ENCODE assay signal across 1 cellular context in the genomic region with DNA sequence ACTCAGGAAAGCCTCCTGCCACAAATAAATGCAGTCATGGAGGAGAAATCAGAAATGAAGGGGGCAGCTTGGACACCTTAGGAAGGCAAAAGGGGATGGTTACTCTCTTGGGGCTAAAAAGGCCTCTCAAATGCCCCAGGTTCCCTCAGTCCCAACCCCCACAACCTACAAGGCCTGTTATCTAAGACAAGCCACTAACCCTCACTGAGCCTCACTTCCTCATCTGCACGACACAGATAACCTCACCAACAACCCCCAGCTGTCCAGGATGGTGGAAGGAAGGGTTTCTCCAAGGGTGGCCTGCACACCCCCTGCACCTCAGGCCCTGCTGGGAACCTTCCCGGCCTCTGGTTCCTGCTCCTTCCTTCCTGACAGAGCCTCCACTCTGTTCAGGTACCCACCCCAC.
TF ChIP-seq lines count a peak whose summit lies in the region.

No MANE protein-coding gene starts in this region.

TF ChIP-seq in GM12878, 131 proteins besides CTCF, POLR2A, EP300 and RAD21:
- TF ChIP-seq SPI1 (IDR thresholded peaks at IDR 0.05; ENCODE audit: borderline replicate concordance, insufficient read depth, low read depth, low read length) (peak; percentile 83; the same call in 1 of the 2 replicates), RUNX3 (IDR thresholded peaks at IDR 0.05; ENCODE audit: low read length) (0 out of 2 replicates have a peak, but pooled peaks have one; percentile 18), IKZF2 (IDR thresholded peaks at IDR 0.05) (no peak)
TF ChIP-seq in GM12878: peak in this region for 2.
